ENCODE assay signal across 1 cellular context in genomic region chr17:40251576-40251975, GRCh38.
TF ChIP-seq lines count a peak whose summit lies in the region.

No MANE protein-coding gene starts in this region.

TF ChIP-seq in HCT116, 20 proteins besides CTCF, POLR2A, EP300 and RAD21 (continued from another document):
- TF ChIP-seq CEBPB (IDR thresholded peaks at IDR 0.05; ENCODE audit: low read depth) (peak; percentile 46; the same call in 1 of the 2 replicates), SRF (IDR thresholded peaks at IDR 0.05; ENCODE audit: low read depth) (no peak), SIN3A (IDR thresholded peaks at IDR 0.05; ENCODE audit: low read depth) (no peak), JUND (IDR thresholded peaks at IDR 0.05) (peak; percentile 71)
